17 cellular contexts compared by ENCODE assay signal in genomic region chr11:103881518-103882070, GRCh38.
"Had no signal": no experiment of that assay in that cellular context is flagged by ENCODE, and none has a peak within 500 bp of the region (broad histone marks: within the 10 kb centered on the region; RNA-seq: fewer than 3 reads in every experiment).

No MANE protein-coding gene starts in this region.

- H3K27me3 ChIP-seq: stomach had no signal

- DNase-seq: activated CD4-positive, alpha-beta T cell treated with anti-CD3 and anti-CD28 coated beads, Interleukin-2, amount 10 ng/mL, durations not matched to agents 24 days and 14 days; activated CD8-positive, alpha-beta T cell treated with anti-CD3 and anti-CD28 coated beads for 36 hours; activated naive CD4-positive, alpha-beta T cell treated with Interleukin-2 at 50 U/mL for 16 hours; activated naive CD8-positive, alpha-beta T cell treated with anti-CD3 and anti-CD28 coated beads, Interleukin-2, amount 10 ng/mL, durations not matched to agents 7 days and 5 days; activated T-cell treated with anti-CD3 and anti-CD28 coated beads, Interleukin-2, amount 50 U/mL, for 1 hour; cerebellar nuclear complex; effector CD8-positive, alpha-beta T cell; foreskin fibroblast; hippocampal formation; mammary epithelial cell; occipital lobe; retina; small intestine; stimulated activated CD4-positive, alpha-beta T cell treated with anti-CD3 and anti-CD28 coated beads, Interleukin-4, amount 100 ng/mL, for 1 hour; stomach had no signal

- H3K9me3 ChIP-seq: stomach had no signal

- H3K4me3 ChIP-seq: stomach had no signal

- ATAC-seq: activated CD8-positive, alpha-beta T cell treated with anti-CD3 and anti-CD28 coated beads for 36 hours; esophagus mucosa; left lobe of liver had no signal

- H3K27ac ChIP-seq: stomach had no signal

- H3K36me3 ChIP-seq: stomach had no signal
